Comparison of ENCODE assay signal across 1 cellular context in the genomic region with DNA sequence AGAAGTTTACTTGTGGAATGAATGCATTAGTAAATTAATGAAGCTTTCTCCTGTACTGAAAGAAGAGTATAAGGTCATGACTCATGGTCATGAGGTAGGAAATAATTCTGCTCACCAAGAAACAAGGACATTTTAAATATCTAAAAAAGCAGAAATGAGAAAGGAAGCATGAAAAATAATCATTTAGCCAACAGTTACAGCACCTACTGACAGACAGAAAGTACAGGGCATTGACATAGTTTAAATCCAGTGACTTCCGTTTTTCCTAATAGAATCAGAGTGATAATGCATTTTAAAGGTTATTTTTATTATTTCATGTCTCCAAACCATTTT.
TF ChIP-seq lines count a peak whose summit lies in the region.

No MANE protein-coding gene starts in this region.

TF ChIP-seq in GM12878, 131 proteins besides CTCF, POLR2A, EP300 and RAD21 (continued from another document):
- TF ChIP-seq, protein P1, sequence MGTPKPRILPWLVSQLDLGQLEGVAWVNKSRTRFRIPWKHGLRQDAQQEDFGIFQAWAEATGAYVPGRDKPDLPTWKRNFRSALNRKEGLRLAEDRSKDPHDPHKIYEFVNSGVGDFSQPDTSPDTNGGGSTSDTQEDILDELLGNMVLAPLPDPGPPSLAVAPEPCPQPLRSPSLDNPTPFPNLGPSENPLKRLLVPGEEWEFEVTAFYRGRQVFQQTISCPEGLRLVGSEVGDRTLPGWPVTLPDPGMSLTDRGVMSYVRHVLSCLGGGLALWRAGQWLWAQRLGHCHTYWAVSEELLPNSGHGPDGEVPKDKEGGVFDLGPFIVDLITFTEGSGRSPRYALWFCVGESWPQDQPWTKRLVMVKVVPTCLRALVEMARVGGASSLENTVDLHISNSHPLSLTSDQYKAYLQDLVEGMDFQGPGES (IDR thresholded peaks at IDR 0.05), result no peak
- no peak for TF ChIP-seq MYC (IDR thresholded peaks at IDR 0.05; ENCODE audit: insufficient read depth, insufficient read length, insufficient replicate concordance, low read length, severe bottlenecking)
- no peak for TF ChIP-seq SMC3 (IDR thresholded peaks at IDR 0.05; ENCODE audit: borderline replicate concordance, low read length)
- TF ChIP-seq, protein P2, sequence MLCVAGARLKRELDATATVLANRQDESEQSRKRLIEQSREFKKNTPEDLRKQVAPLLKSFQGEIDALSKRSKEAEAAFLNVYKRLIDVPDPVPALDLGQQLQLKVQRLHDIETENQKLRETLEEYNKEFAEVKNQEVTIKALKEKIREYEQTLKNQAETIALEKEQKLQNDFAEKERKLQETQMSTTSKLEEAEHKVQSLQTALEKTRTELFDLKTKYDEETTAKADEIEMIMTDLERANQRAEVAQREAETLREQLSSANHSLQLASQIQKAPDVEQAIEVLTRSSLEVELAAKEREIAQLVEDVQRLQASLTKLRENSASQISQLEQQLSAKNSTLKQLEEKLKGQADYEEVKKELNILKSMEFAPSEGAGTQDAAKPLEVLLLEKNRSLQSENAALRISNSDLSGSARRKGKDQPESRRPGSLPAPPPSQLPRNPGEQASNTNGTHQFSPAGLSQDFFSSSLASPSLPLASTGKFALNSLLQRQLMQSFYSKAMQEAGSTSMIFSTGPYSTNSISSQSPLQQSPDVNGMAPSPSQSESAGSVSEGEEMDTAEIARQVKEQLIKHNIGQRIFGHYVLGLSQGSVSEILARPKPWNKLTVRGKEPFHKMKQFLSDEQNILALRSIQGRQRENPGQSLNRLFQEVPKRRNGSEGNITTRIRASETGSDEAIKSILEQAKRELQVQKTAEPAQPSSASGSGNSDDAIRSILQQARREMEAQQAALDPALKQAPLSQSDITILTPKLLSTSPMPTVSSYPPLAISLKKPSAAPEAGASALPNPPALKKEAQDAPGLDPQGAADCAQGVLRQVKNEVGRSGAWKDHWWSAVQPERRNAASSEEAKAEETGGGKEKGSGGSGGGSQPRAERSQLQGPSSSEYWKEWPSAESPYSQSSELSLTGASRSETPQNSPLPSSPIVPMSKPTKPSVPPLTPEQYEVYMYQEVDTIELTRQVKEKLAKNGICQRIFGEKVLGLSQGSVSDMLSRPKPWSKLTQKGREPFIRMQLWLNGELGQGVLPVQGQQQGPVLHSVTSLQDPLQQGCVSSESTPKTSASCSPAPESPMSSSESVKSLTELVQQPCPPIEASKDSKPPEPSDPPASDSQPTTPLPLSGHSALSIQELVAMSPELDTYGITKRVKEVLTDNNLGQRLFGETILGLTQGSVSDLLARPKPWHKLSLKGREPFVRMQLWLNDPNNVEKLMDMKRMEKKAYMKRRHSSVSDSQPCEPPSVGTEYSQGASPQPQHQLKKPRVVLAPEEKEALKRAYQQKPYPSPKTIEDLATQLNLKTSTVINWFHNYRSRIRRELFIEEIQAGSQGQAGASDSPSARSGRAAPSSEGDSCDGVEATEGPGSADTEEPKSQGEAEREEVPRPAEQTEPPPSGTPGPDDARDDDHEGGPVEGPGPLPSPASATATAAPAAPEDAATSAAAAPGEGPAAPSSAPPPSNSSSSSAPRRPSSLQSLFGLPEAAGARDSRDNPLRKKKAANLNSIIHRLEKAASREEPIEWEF (IDR thresholded peaks at IDR 0.05; ENCODE audit: insufficient replicate concordance, low read depth, low read length), result no peak
- TF ChIP-seq NBN (IDR thresholded peaks at IDR 0.05), result 0 out of 2 replicates have a peak, but pooled peaks have one; percentile 14
- TF ChIP-seq SUPT20H (IDR thresholded peaks at IDR 0.05; ENCODE audit: borderline replicate concordance, control insufficient read depth, low read depth, low read length), result no peak
- TF ChIP-seq MYB (IDR thresholded peaks at IDR 0.05; ENCODE audit: borderline replicate concordance, low read depth, low read length), result no peak
- no peak for TF ChIP-seq ZNF274 (IDR thresholded peaks at IDR 0.05; ENCODE audit: insufficient read depth, insufficient read length)
- TF ChIP-seq, protein P3, sequence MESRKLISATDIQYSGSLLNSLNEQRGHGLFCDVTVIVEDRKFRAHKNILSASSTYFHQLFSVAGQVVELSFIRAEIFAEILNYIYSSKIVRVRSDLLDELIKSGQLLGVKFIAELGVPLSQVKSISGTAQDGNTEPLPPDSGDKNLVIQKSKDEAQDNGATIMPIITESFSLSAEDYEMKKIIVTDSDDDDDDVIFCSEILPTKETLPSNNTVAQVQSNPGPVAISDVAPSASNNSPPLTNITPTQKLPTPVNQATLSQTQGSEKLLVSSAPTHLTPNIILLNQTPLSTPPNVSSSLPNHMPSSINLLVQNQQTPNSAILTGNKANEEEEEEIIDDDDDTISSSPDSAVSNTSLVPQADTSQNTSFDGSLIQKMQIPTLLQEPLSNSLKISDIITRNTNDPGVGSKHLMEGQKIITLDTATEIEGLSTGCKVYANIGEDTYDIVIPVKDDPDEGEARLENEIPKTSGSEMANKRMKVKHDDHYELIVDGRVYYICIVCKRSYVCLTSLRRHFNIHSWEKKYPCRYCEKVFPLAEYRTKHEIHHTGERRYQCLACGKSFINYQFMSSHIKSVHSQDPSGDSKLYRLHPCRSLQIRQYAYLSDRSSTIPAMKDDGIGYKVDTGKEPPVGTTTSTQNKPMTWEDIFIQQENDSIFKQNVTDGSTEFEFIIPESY (IDR thresholded peaks at IDR 0.05), result no peak
- TF ChIP-seq ETV6 (conservative IDR thresholded peaks at IDR 0.05 in 1 of 2, IDR thresholded peaks at IDR 0.05 in 1 of 2; ENCODE audit: borderline replicate concordance in 1 of 2, low read depth in 1 of 2), result peak in 1 of 2 experiments; percentile 69; a peak in 1 of 4 replicates
- TF ChIP-seq, protein P4, sequence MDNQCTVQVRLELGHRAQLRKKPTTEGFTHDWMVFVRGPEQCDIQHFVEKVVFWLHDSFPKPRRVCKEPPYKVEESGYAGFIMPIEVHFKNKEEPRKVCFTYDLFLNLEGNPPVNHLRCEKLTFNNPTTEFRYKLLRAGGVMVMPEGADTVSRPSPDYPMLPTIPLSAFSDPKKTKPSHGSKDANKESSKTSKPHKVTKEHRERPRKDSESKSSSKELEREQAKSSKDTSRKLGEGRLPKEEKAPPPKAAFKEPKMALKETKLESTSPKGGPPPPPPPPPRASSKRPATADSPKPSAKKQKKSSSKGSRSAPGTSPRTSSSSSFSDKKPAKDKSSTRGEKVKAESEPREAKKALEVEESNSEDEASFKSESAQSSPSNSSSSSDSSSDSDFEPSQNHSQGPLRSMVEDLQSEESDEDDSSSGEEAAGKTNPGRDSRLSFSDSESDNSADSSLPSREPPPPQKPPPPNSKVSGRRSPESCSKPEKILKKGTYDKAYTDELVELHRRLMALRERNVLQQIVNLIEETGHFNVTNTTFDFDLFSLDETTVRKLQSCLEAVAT (IDR thresholded peaks at IDR 0.05), result no peak
- no peak for TF ChIP-seq CBX3 (IDR thresholded peaks at IDR 0.05; ENCODE audit: borderline replicate concordance, low read depth)
- TF ChIP-seq ZNF24 (IDR thresholded peaks at IDR 0.05), result peak; percentile 97
- TF ChIP-seq BACH1 (IDR thresholded peaks at IDR 0.05; ENCODE audit: borderline replicate concordance), result no peak
- no peak for TF ChIP-seq GATAD2B (conservative IDR thresholded peaks at IDR 0.05; ENCODE audit: low read depth)
- TF ChIP-seq TARDBP (IDR thresholded peaks at IDR 0.05; ENCODE audit: borderline replicate concordance), result no peak
- TF ChIP-seq, protein P5, sequence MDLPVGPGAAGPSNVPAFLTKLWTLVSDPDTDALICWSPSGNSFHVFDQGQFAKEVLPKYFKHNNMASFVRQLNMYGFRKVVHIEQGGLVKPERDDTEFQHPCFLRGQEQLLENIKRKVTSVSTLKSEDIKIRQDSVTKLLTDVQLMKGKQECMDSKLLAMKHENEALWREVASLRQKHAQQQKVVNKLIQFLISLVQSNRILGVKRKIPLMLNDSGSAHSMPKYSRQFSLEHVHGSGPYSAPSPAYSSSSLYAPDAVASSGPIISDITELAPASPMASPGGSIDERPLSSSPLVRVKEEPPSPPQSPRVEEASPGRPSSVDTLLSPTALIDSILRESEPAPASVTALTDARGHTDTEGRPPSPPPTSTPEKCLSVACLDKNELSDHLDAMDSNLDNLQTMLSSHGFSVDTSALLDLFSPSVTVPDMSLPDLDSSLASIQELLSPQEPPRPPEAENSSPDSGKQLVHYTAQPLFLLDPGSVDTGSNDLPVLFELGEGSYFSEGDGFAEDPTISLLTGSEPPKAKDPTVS (IDR thresholded peaks at IDR 0.05; ENCODE audit: low read depth, low read length), result no peak
- no peak for TF ChIP-seq JUND (IDR thresholded peaks at IDR 0.05; ENCODE audit: low read depth, low read length)
- TF ChIP-seq PAX5 (IDR thresholded peaks at IDR 0.05; ENCODE audit: borderline replicate concordance, low read depth, low read length), result no peak
- TF ChIP-seq, protein P6, sequence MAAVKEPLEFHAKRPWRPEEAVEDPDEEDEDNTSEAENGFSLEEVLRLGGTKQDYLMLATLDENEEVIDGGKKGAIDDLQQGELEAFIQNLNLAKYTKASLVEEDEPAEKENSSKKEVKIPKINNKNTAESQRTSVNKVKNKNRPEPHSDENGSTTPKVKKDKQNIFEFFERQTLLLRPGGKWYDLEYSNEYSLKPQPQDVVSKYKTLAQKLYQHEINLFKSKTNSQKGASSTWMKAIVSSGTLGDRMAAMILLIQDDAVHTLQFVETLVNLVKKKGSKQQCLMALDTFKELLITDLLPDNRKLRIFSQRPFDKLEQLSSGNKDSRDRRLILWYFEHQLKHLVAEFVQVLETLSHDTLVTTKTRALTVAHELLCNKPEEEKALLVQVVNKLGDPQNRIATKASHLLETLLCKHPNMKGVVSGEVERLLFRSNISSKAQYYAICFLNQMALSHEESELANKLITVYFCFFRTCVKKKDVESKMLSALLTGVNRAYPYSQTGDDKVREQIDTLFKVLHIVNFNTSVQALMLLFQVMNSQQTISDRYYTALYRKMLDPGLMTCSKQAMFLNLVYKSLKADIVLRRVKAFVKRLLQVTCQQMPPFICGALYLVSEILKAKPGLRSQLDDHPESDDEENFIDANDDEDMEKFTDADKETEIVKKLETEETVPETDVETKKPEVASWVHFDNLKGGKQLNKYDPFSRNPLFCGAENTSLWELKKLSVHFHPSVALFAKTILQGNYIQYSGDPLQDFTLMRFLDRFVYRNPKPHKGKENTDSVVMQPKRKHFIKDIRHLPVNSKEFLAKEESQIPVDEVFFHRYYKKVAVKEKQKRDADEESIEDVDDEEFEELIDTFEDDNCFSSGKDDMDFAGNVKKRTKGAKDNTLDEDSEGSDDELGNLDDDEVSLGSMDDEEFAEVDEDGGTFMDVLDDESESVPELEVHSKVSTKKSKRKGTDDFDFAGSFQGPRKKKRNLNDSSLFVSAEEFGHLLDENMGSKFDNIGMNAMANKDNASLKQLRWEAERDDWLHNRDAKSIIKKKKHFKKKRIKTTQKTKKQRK (IDR thresholded peaks at IDR 0.05; ENCODE audit: low read depth, low read length), result no peak
- peak; percentile 69 for TF ChIP-seq NR2F1 (conservative IDR thresholded peaks at IDR 0.05)
- no peak for TF ChIP-seq SRF (IDR thresholded peaks at IDR 0.05; ENCODE audit: low read depth in 2 of 2, low read length in 2 of 2)
- TF ChIP-seq SP1 (IDR thresholded peaks at IDR 0.05; ENCODE audit: low read depth, low read length), result no peak
- TF ChIP-seq EGR1 (IDR thresholded peaks at IDR 0.05; ENCODE audit: borderline replicate concordance in 1 of 2, low read depth in 2 of 2, low read length in 2 of 2), result no peak
- TF ChIP-seq IKZF1 (conservative IDR thresholded peaks at IDR 0.05), result peak; percentile 59; the same call in 1 of the 2 replicates
- no peak for TF ChIP-seq SMAD1 (IDR thresholded peaks at IDR 0.05; ENCODE audit: low read depth, partially characterized antibody)
- TF ChIP-seq MEF2B (IDR thresholded peaks at IDR 0.05; ENCODE audit: partially characterized antibody, poor library complexity, severe bottlenecking), result peak; percentile 32
- TF ChIP-seq WRNIP1 (IDR thresholded peaks at IDR 0.05; ENCODE audit: borderline replicate concordance, low read depth, low read length), result no peak
TF ChIP-seq in GM12878: peak in this region for 19.
